15 cellular contexts compared by ENCODE assay signal in genomic region chr12:127284870-127285431, GRCh38.
DNase-seq lines count a peak whose midpoint lies in the region; ATAC-seq and TF ChIP-seq lines count a peak whose summit lies in the region.
"Had no signal": no experiment of that assay in that cellular context is flagged by ENCODE, and none has a peak within 500 bp of the region (broad histone marks: within the 10 kb centered on the region; RNA-seq: fewer than 3 reads in every experiment).

No MANE protein-coding gene starts in this region.

- no peaks in the 10 kb centered on the region for H3K27me3 ChIP-seq in skeletal muscle satellite cell (ENCODE audit: control insufficient read depth, insufficient read depth, low read length)
- no peaks in the 10 kb centered on the region for H3K27me3 ChIP-seq in SK-N-SH (ENCODE audit: insufficient read depth)

- H3K4me3 ChIP-seq in SK-N-MC (no peak overlapping the region), skeletal muscle satellite cell (ENCODE audit: low read length) (no peak overlapping the region), SK-N-SH (ENCODE audit: low read depth in 2 of 2, low read length in 1 of 2) (no peak overlapping the region)
- H3K4me3 ChIP-seq: left lung, pancreas had no signal

- H3K36me3 ChIP-seq in SK-N-MC (ENCODE audit: insufficient read depth, low read length) (no peaks in the 10 kb centered on the region), skeletal muscle satellite cell (ENCODE audit: insufficient read depth, low read length) (no peaks in the 10 kb centered on the region), SK-N-SH (replicated peaks in 1 of 2; ENCODE audit: control insufficient read depth in 1 of 2, insufficient read depth in 2 of 2, low read length in 1 of 2) (no peaks in the 10 kb centered on the region)
- H3K36me3 ChIP-seq: left lung, pancreas had no signal

- H4K20me1 ChIP-seq in SK-N-SH (ENCODE audit: insufficient read depth), result no peaks in the 10 kb centered on the region

- intact Hi-C loops in activated CD4-positive, alpha-beta memory T cell treated with anti-CD3 and anti-CD28 coated beads for 36 hours (cut with micrococcal nuclease), result loop anchor here (5.0 kb wide), 1 partner anchor 782 kb away; no protein-coding TSS in a partner anchor

- H3K4me1 ChIP-seq in skeletal muscle satellite cell (ENCODE audit: control insufficient read depth, insufficient read depth, low read length) (peaks cover 36% of the 10 kb centered on the region), SK-N-SH (ENCODE audit: control insufficient read depth in 1 of 2, insufficient read depth in 2 of 2, low read depth in 1 of 2, low read length in 1 of 2) (peaks cover 0 to 11% of the 10 kb centered on the region in 2 experiments; a peak in 1 of 4 replicates)
- H3K4me1 ChIP-seq: left lung, pancreas had no signal

- 8% methylated on average over 3 of the region's 3 CpGs for WGBS in SK-N-SH (ENCODE audit: low lambda C conversion rate)

- no peak overlapping the region for H3K4me3 Mint-ChIP-seq in activated CD4-positive, alpha-beta memory T cell treated with anti-CD3 and anti-CD28 coated beads, Interleukin-2, amount 10 ng/mL, durations not matched to agents 7 days and 5 days
- H3K4me3 Mint-ChIP-seq in activated CD4-positive, alpha-beta memory T cell treated with anti-CD3 and anti-CD28 coated beads for 36 hours, result no peak overlapping the region

- TF ChIP-seq EP300 in SK-N-SH (IDR thresholded peaks at IDR 0.05; ENCODE audit: borderline replicate concordance in 1 of 2, low read depth in 1 of 2, low read length in 1 of 2), result no peak

- H3K9ac ChIP-seq in SK-N-MC (ENCODE audit: insufficient read length) (peak overlapping the region; percentile 38), skeletal muscle satellite cell (ENCODE audit: low read depth, low read length) (peak overlapping the region; percentile 91), SK-N-SH (no peak overlapping the region)

- peak overlapping the region; percentile 49 for H3K4me2 ChIP-seq in skeletal muscle satellite cell (ENCODE audit: low read length)
- no peak overlapping the region for H3K4me2 ChIP-seq in SK-N-SH

- H3K4me1 Mint-ChIP-seq in activated CD4-positive, alpha-beta memory T cell treated with anti-CD3 and anti-CD28 coated beads, Interleukin-2, amount 10 ng/mL, durations not matched to agents 7 days and 5 days, result peaks cover 14% of the 10 kb centered on the region
- H3K4me1 Mint-ChIP-seq in activated CD4-positive, alpha-beta memory T cell treated with anti-CD3 and anti-CD28 coated beads for 36 hours (ENCODE audit: low read depth), result peaks cover 2% of the 10 kb centered on the region

- no peak for TF ChIP-seq CTCF in SK-N-SH (IDR thresholded peaks at IDR 0.05)

- H3F3A ChIP-seq in SK-N-SH (replicated peaks; ENCODE audit: insufficient read depth), result no peaks in the 10 kb centered on the region

- no peaks in the 10 kb centered on the region for H3K9me3 Mint-ChIP-seq in activated CD4-positive, alpha-beta memory T cell treated with anti-CD3 and anti-CD28 coated beads, Interleukin-2, amount 10 ng/mL, durations not matched to agents 7 days and 5 days
- no peaks in the 10 kb centered on the region for H3K9me3 Mint-ChIP-seq in activated CD4-positive, alpha-beta memory T cell treated with anti-CD3 and anti-CD28 coated beads for 36 hours

- no peak overlapping the region for H2AFZ ChIP-seq in SK-N-SH (ENCODE audit: low read depth)

- peak overlapping the region; percentile 94 for H3K27ac ChIP-seq in SK-N-MC
- H3K27ac ChIP-seq in SK-N-SH (ENCODE audit: low read depth in 2 of 2, low read length in 1 of 2), result peak overlapping the region in 1 of 2 experiments; percentile 35; a peak in 2 of 4 replicates
- H3K27ac ChIP-seq: left lung, pancreas had no signal

- CTCF ChIA-PET in activated CD4-positive, alpha-beta memory T cell treated with anti-CD3 and anti-CD28 coated beads, Interleukin-2, amount 10 ng/mL, durations not matched to agents 7 days and 5 days (lab: Charles Lee), result interaction anchor here (0.6 to 0.7 kb wide), 2 partner anchors 96 to 1521 kb away, joined by 3 to 6 read pairs; no protein-coding TSS in a partner anchor
- CTCF ChIA-PET in activated CD4-positive, alpha-beta memory T cell treated with anti-CD3 and anti-CD28 coated beads for 36 hours (lab: Charles Lee), result interaction anchor here (1.5 kb wide), 1 partner anchor 175 kb away, joined by 6 read pairs; no protein-coding TSS in a partner anchor
- CTCF ChIA-PET in SK-N-SH (lab: Yijun Ruan, JAX), result interaction anchor here (1.9 to 2.4 kb wide), 3 partner anchors 8 to 176 kb away, joined by 5 to 13 read pairs (median 9); no protein-coding TSS in a partner anchor

- H3K9me2 ChIP-seq in SK-N-SH, result no peaks in the 10 kb centered on the region

- H3K27me3 Mint-ChIP-seq in activated CD4-positive, alpha-beta memory T cell treated with anti-CD3 and anti-CD28 coated beads, Interleukin-2, amount 10 ng/mL, durations not matched to agents 7 days and 5 days, result no peaks in the 10 kb centered on the region
- H3K27me3 Mint-ChIP-seq in activated CD4-positive, alpha-beta memory T cell treated with anti-CD3 and anti-CD28 coated beads for 36 hours, result peaks cover 2% of the 10 kb centered on the region

- H3K36me3 Mint-ChIP-seq in activated CD4-positive, alpha-beta memory T cell treated with anti-CD3 and anti-CD28 coated beads, Interleukin-2, amount 10 ng/mL, durations not matched to agents 7 days and 5 days (ENCODE audit: low read depth), result no peaks in the 10 kb centered on the region
- no peaks in the 10 kb centered on the region for H3K36me3 Mint-ChIP-seq in activated CD4-positive, alpha-beta memory T cell treated with anti-CD3 and anti-CD28 coated beads for 36 hours
- H3K36me3 Mint-ChIP-seq: activated naive CD4-positive, alpha-beta T cell treated with anti-CD3 and anti-CD28 coated beads, Interleukin-2, amount 50 U/mL, for 72 hours had no signal

- no peak for TF ChIP-seq RAD21 in SK-N-SH (IDR thresholded peaks at IDR 0.05; ENCODE audit: low read length)

- DNase-seq in activated CD4-positive, alpha-beta memory T cell treated with anti-CD3 and anti-CD28 coated beads, Interleukin-2, amount 10 ng/mL, durations not matched to agents 7 days and 5 days, result no peak
- no peak for DNase-seq in activated CD4-positive, alpha-beta memory T cell treated with anti-CD3 and anti-CD28 coated beads for 36 hours
- DNase-seq in SK-N-MC (ENCODE audit: low read depth, low spot score) (no peak), fibroblast of peridontal ligament (ENCODE audit: extremely low read depth) (peak; percentile 99), SK-N-SH (no peak), NCI-H774 (lab: John Stamatoyannopoulos, UW) (no peak)
- DNase-seq: activated CD4-positive, alpha-beta T cell treated with anti-CD3 and anti-CD28 coated beads, Interleukin-2, amount 50 U/mL, for 4 hours; left lung; MM.1S; NCI-H524 treated with DMSO at 0.1 percent for 48 hours; pancreas had no signal

- H3K9me3 ChIP-seq in SK-N-MC (ENCODE audit: low read depth, low read length), result no peaks in the 10 kb centered on the region
- H3K9me3 ChIP-seq in skeletal muscle satellite cell (replicated peaks; ENCODE audit: low read length), result no peaks in the 10 kb centered on the region
- H3K9me3 ChIP-seq in SK-N-SH, result no peaks in the 10 kb centered on the region
- H3K9me3 ChIP-seq: left lung, pancreas had no signal

- ATAC-seq in activated CD4-positive, CD25-positive, alpha-beta regulatory T cell treated with anti-CD3 and anti-CD28 coated beads, Interleukin-2, amount 50 U/mL, for 24 hours, result no peak
- ATAC-seq: activated naive CD4-positive, alpha-beta T cell treated with anti-CD3 and anti-CD28 coated beads, Interleukin-2, amount 50 U/mL, for 72 hours; HCT116; left lung had no signal

- peak overlapping the region; percentile 34 for H3K27ac Mint-ChIP-seq in activated CD4-positive, alpha-beta memory T cell treated with anti-CD3 and anti-CD28 coated beads, Interleukin-2, amount 10 ng/mL, durations not matched to agents 7 days and 5 days
- no peak overlapping the region for H3K27ac Mint-ChIP-seq in activated CD4-positive, alpha-beta memory T cell treated with anti-CD3 and anti-CD28 coated beads for 36 hours
- H3K27ac Mint-ChIP-seq: activated naive CD4-positive, alpha-beta T cell treated with anti-CD3 and anti-CD28 coated beads, Interleukin-2, amount 50 U/mL, for 72 hours had no signal

- POLR2A ChIA-PET in activated CD4-positive, alpha-beta memory T cell treated with anti-CD3 and anti-CD28 coated beads, Interleukin-2, amount 10 ng/mL, durations not matched to agents 7 days and 5 days (lab: Charles Lee), result no interaction called here
- POLR2A ChIA-PET in activated CD4-positive, alpha-beta memory T cell treated with anti-CD3 and anti-CD28 coated beads for 36 hours (lab: Charles Lee), result no interaction called here
- POLR2A ChIA-PET in SK-N-SH (lab: Yijun Ruan, JAX), result no interaction called here

- no peaks in the 10 kb centered on the region for H3K79me2 ChIP-seq in SK-N-SH (ENCODE audit: insufficient read depth)

TF ChIP-seq in SK-N-SH, 30 proteins besides CTCF, POLR2A, EP300 and RAD21 (continues in another document):
- TF ChIP-seq FOSL2 (IDR thresholded peaks at IDR 0.05; ENCODE audit: borderline replicate concordance, low read depth), result no peak
- no peak for TF ChIP-seq FOXJ3 (CRISPR knock-in tag; IDR thresholded peaks at IDR 0.05)
- no peak for TF ChIP-seq SMC3 (IDR thresholded peaks at IDR 0.05; ENCODE audit: low read depth, low read length)
- TF ChIP-seq YY1 (IDR thresholded peaks at IDR 0.05; ENCODE audit: low read depth), result no peak
- no peak for TF ChIP-seq JUND (IDR thresholded peaks at IDR 0.05)
- no peak for TF ChIP-seq TAF1 (IDR thresholded peaks at IDR 0.05; ENCODE audit: borderline replicate concordance, low read depth, low read length)
- no peak for TF ChIP-seq USF1 (IDR thresholded peaks at IDR 0.05; ENCODE audit: borderline replicate concordance, low read depth)
- no peak for TF ChIP-seq CHD2 (IDR thresholded peaks at IDR 0.05; ENCODE audit: low read length, partially characterized antibody)
- no peak for TF ChIP-seq NRF1 (IDR thresholded peaks at IDR 0.05; ENCODE audit: low read depth, low read length)
- no peak for TF ChIP-seq TCF12 (IDR thresholded peaks at IDR 0.05)
- no peak for TF ChIP-seq RFX5 (IDR thresholded peaks at IDR 0.05; ENCODE audit: low read length)
- TF ChIP-seq GATA2 (CRISPR knock-in tag; IDR thresholded peaks at IDR 0.05), result no peak
